14 cellular contexts compared by ENCODE assay signal in the genomic region with DNA sequence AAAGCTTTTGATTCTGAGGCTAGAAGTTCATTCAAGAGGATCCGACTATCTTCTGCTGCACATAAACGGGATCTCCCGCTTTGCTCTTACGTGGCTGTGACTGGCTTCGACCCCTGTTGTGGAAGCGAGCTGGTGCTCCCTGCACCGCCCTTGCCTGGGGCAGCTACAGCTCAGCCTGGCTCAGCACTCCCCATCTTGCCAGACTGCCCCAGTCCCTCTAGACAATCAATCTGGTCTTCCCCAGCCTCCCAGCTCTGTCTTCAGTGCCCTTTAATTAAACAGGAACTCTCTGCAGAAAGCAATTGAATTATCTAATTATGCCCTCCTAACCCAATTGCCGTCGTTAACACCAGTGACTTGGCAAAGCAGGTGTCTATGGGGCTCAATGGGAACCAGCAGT.
"Had no signal": no experiment of that assay in that cellular context is flagged by ENCODE, and none has a peak within 500 bp of the region (broad histone marks: within the 10 kb centered on the region; RNA-seq: fewer than 3 reads in every experiment).

No MANE protein-coding gene starts in this region.

- H3K9me3 ChIP-seq: esophagus muscularis mucosa, pancreas had no signal

- H3K27ac ChIP-seq: esophagus muscularis mucosa, pancreas had no signal

- H3K4me3 Mint-ChIP-seq: activated B cell treated with CpG ODN at 0.5 μM for 24 hours; activated CD4-positive, alpha-beta T cell treated with anti-CD3 and anti-CD28 coated beads, Interleukin-2, amount 10 ng/mL, durations not matched to agents 7 days and 5 days; activated naive CD8-positive, alpha-beta T cell treated with anti-CD3 and anti-CD28 coated beads, Interleukin-2, amount 10 ng/mL, durations not matched to agents 7 days and 5 days had no signal

- H3K9me3 Mint-ChIP-seq: activated B cell treated with CpG ODN at 0.5 μM for 24 hours; activated CD4-positive, alpha-beta T cell treated with anti-CD3 and anti-CD28 coated beads, Interleukin-2, amount 10 ng/mL, durations not matched to agents 7 days and 5 days; activated naive CD8-positive, alpha-beta T cell treated with anti-CD3 and anti-CD28 coated beads, Interleukin-2, amount 10 ng/mL, durations not matched to agents 7 days and 5 days; nephron had no signal

- H3K36me3 Mint-ChIP-seq: activated naive CD8-positive, alpha-beta T cell treated with anti-CD3 and anti-CD28 coated beads, Interleukin-2, amount 10 ng/mL, durations not matched to agents 7 days and 5 days had no signal

- DNase-seq: activated B cell treated with CpG ODN at 0.5 μM for 24 hours; activated CD4-positive, alpha-beta T cell treated with anti-CD3 and anti-CD28 coated beads, Interleukin-2, amount 10 ng/mL, durations not matched to agents 7 days and 5 days; activated effector memory CD4-positive, alpha-beta T cell treated with Interleukin-2 at 50 U/mL for 16 hours; activated naive CD8-positive, alpha-beta T cell treated with anti-CD3 and anti-CD28 coated beads, Interleukin-2, amount 10 ng/mL, durations not matched to agents 7 days and 5 days; activated T-cell treated with anti-CD3 and anti-CD28 coated beads, Interleukin-2, amount 50 U/mL, for 1 hour; pancreas; stimulated activated CD4-positive, alpha-beta T cell treated with anti-CD3 and anti-CD28 coated beads, Interleukin-12 subunit alpha, Interleukin-12 subunit beta, amount 100 ng/mL, for 4 hours; stimulated activated naive CD4-positive, alpha-beta T cell treated with Interleukin-2 at 50 U/mL for 16 hours; trophoblast cell had no signal

- H3K27ac Mint-ChIP-seq: activated B cell treated with CpG ODN at 0.5 μM for 24 hours; activated naive CD8-positive, alpha-beta T cell treated with anti-CD3 and anti-CD28 coated beads, Interleukin-2, amount 10 ng/mL, durations not matched to agents 7 days and 5 days; nephron had no signal

- H3K36me3 ChIP-seq: esophagus muscularis mucosa, pancreas had no signal

- ATAC-seq: pancreas had no signal

- FAIRE-seq: bronchial epithelial cell, endometrium, pancreas, TTC549 had no signal

- H3K4me3 ChIP-seq: esophagus muscularis mucosa, pancreas had no signal
